Comparison of ENCODE assay signal across 1 cellular context in the genomic region with DNA sequence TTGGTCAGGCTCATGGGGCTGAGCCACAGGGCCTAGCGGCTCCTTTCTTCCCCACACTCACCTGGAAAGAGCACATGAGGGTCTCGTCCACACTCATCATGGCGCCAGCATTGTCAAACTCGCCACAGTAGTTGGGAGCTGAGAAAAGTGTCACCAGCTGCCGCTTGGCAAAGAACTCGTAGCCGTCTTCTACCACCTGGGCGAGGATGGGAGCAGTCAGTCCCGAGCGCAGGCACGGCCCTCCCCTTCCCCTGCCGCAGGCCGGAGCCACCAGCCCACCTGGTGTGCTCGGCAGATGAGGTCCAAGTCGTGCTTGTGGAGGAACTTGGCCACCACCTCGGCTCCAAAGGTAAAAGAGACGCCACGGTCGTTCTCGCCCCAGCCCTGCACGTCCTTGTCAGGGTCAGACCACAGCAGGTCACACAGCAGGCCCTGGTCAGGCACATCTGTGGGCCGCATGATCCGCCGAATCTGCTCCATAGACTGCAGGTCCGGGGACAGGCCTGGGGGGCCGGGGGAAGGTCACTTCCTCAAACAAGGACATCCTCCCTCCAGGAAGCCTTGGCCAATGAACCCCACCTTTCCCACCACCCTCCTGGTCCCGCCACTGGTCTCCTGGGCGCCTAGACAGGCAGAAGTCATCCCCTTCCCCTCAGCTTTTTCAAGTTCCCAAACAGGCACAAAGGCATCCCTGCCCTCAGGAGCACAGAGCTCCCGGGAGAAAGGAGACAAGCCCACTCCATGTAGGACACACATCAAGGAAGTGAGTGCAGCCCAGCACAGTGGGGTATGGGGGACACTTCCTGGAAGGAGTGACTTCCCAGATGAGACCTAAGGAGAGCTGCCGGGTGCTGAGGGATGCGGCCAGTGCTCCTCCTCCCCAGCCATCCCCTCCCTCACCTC.
A peak's percentile ranks its signal among the peaks of the same experiment; 100 is the strongest.
TF ChIP-seq lines count a peak whose summit lies in the region.

No MANE protein-coding gene starts in this region.

TF ChIP-seq in HepG2, 621 proteins besides CTCF, POLR2A, EP300 and RAD21:
- TF ChIP-seq ELF1 (CRISPR knock-in tag; IDR thresholded peaks at IDR 0.05) (no peak), ZBED4 (CRISPR knock-in tag; IDR thresholded peaks at IDR 0.05; ENCODE audit: borderline replicate concordance) (no peak), HNRNPLL (IDR thresholded peaks at IDR 0.05; ENCODE audit: low read depth, low read length, poor library complexity, severe bottlenecking) (no peak), MYC (CRISPR knock-in tag; IDR thresholded peaks at IDR 0.05; ENCODE audit: borderline replicate concordance) (no peak), RBFOX2 (IDR thresholded peaks at IDR 0.05; ENCODE audit: low read depth, low read length) (peak; percentile 44; the same call in 1 of the 2 replicates), AGO2 (optimal IDR thresholded peaks at IDR 0.05; ENCODE audit: low read depth, low read length) (peak; percentile 61), ZFP36L1 (CRISPR knock-in tag; IDR thresholded peaks at IDR 0.05) (no peak), ZSCAN25 (CRISPR knock-in tag; IDR thresholded peaks at IDR 0.05) (no peak), ZC3H13 (CRISPR knock-in tag; IDR thresholded peaks at IDR 0.05) (peak; percentile 26; the same call in 1 of the 2 replicates), ZNF605 (CRISPR knock-in tag; IDR thresholded peaks at IDR 0.05) (no peak), POLR2G (IDR thresholded peaks at IDR 0.05; ENCODE audit: low read depth, low read length) (peak; percentile 22; the same call in 1 of the 2 replicates), HNRNPUL1 (IDR thresholded peaks at IDR 0.05; ENCODE audit: low read depth, low read length) (no peak)
